In genomic region chr11:65637794-65638317, GRCh38 we compare ENCODE assay signal across 8 cellular contexts. TPM values are rescaled to one million over a fixed set of nuclear protein-coding genes. Genes with fewer than 3 reads are reported as not detected.
A peak's percentile ranks its signal among the peaks of the same experiment; 100 is the strongest.
DNase-seq lines count a peak whose midpoint lies in the region; ATAC-seq and TF ChIP-seq lines count a peak whose summit lies in the region.

Gene SIPA1 (plus strand): TSS chr11:65638101. CDS start chr11:65640922, 2,821 bp downstream.

- H3K27ac Mint-ChIP-seq in neural crest cell (ENCODE audit: unreplicated experiment) = peak within 1 kb of the TSS; percentile 79

- H3K27ac ChIP-seq in SJSA1 = peak within 1 kb of the TSS; percentile 41
- H3K27ac ChIP-seq in foreskin keratinocyte = peak within 1 kb of the TSS; percentile 15

- TF ChIP-seq CTCF in BJ (IDR thresholded peaks at IDR 0.05; ENCODE audit: insufficient read depth, low read depth, low read length) (peak; percentile 72), foreskin keratinocyte (conservative IDR thresholded peaks at IDR 0.05) (no peak), neural crest cell (conservative IDR thresholded peaks at IDR 0.05) (peak; percentile 52)

- no peaks in the 10 kb centered on the region for H3K9me3 Mint-ChIP-seq in neural crest cell

- no peaks in the 10 kb centered on the region for H3K27me3 ChIP-seq in BJ (ENCODE audit: control insufficient read depth, insufficient read depth, low read length)
- H3K27me3 ChIP-seq in SJSA1 (replicated peaks) = no peaks in the 10 kb centered on the region
- no peaks in the 10 kb centered on the region for H3K27me3 ChIP-seq in foreskin keratinocyte

- H3K4me3 ChIP-seq in BJ (ENCODE audit: low read depth, low read length) (peak within 1 kb of the TSS; percentile 86), SJSA1 (peak within 1 kb of the TSS; percentile 68)

- POLR2A ChIA-PET in BJ (lab: Charles Lee) = interaction anchor here (0.7 to 0.8 kb wide), 2 partner anchors 14 to 138 kb away, joined by 3 to 4 read pairs; no protein-coding TSS in a partner anchor

- H3K4me1 Mint-ChIP-seq in neural crest cell = peaks cover 24% of the 10 kb centered on the region

- peak within 1 kb of the TSS; percentile 81 for H3K4me3 Mint-ChIP-seq in neural crest cell

- H3K4me1 ChIP-seq in SJSA1 (replicated peaks) (peaks cover 21% of the 10 kb centered on the region), foreskin keratinocyte (no peaks in the 10 kb centered on the region)

- no peaks in the 10 kb centered on the region for H3K36me3 Mint-ChIP-seq in neural crest cell (ENCODE audit: low read depth)

- H3K27me3 Mint-ChIP-seq in neural crest cell (ENCODE audit: low read depth) = no peaks in the 10 kb centered on the region

- no peaks in the 10 kb centered on the region for H3K9me3 ChIP-seq in SJSA1 (replicated peaks)

- peaks cover 38% of the 10 kb centered on the region for H3K36me3 ChIP-seq in BJ (ENCODE audit: control insufficient read depth, insufficient read depth, low read length)
- H3K36me3 ChIP-seq in SJSA1 = peaks cover 84% of the 10 kb centered on the region

- peak; percentile 60 for DNase-seq in BJ (ENCODE audit: low read depth)
- peak; percentile 60 for DNase-seq in HS-5 (ENCODE audit: low read depth)
- DNase-seq in SJSA1 (ENCODE audit: low read depth in 1 of 2, low spot score in 2 of 2) = peak; percentile 93 to 98
- DNase-seq in activated naive CD4-positive, alpha-beta T cell (lab: John Stamatoyannopoulos, UW) = peak in 3 of 4 experiments; percentile 43 to 67 (median 57)
- peak in 1 of 2 donors; percentile 26 for DNase-seq in foreskin keratinocyte
- DNase-seq in neural crest cell (ENCODE audit: low read depth, low spot score) = peak; percentile 74
- DNase-seq in superior temporal gyrus (ENCODE audit: extremely low spot score) = peak; percentile 63

- peak; percentile 49 for ATAC-seq in GM19035 (IDR thresholded peaks at IDR 0.05; ENCODE audit: unreplicated experiment)
- ATAC-seq in foreskin keratinocyte = peak; percentile 58

- CTCF ChIA-PET in BJ (lab: Yijun Ruan, JAX) = interaction anchor here (0.6 to 3.2 kb wide), 8 partner anchors 12 to 76 kb away, joined by 3 to 10 read pairs (median 4); no protein-coding TSS in a partner anchor

RNA-seq across cellular contexts. Expression of gene SIPA1, which starts in this region (rescaled TPM):
- polyA plus RNA-seq in BJ (2011; rRNA removed) (13.4 and 21.6 TPM in 2 replicates), foreskin keratinocyte (24.5 and 28.4 TPM in 2 replicates)
- polyA minus RNA-seq in BJ (2011; rRNA and poly(A)+ RNA removed) = 19.5 and 34.3 TPM in 2 replicates
- total RNA-seq in SJSA1 (2014; rRNA removed; shearing (Covaris generic)) = 48.0 and 56.1 TPM in 2 replicates
- total RNA-seq in foreskin keratinocyte (22.2 and 22.6 TPM in 2 replicates), neural crest cell (17.5 and 23.6 TPM in 2 replicates)
